Comparison of ENCODE assay signal across 17 cellular contexts in the genomic region with DNA sequence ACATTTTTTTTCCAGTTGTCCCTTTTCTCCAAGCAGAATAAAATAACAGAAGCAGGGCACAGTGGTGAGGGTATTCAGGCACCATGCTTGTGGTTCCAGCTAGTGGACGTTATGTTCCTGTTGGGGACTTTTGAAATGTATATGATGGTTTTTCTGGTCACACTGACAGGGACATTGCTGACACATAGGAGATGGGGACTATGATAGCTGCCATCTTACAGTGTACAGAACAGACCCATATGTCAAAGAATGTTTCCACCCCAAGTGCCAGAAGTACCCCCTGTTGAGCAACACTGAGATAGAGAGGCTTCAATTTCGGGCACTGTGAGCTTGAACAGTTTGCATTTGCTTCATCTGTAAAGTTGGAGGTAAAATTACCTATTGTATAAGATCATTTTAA. TPM values are rescaled to one million over a fixed set of nuclear protein-coding genes. Genes with fewer than 3 reads are reported as not detected.
DNase-seq lines count a peak whose midpoint lies in the region; ATAC-seq and TF ChIP-seq lines count a peak whose summit lies in the region.
"Had no signal": no experiment of that assay in that cellular context is flagged by ENCODE, and none has a peak within 500 bp of the region (broad histone marks: within the 10 kb centered on the region; RNA-seq: fewer than 3 reads in every experiment).

No MANE protein-coding gene starts in this region.

- no peak for TF ChIP-seq POLR2A in NB4 (IDR thresholded peaks at IDR 0.05; ENCODE audit: extremely low read depth, insufficient read length)

- TF ChIP-seq CTCF in NB4 (IDR thresholded peaks at IDR 0.05; ENCODE audit: low read depth, low read length) (no peak), progenitor cell of endocrine pancreas (IDR thresholded peaks at IDR 0.05; ENCODE audit: unreplicated experiment) (no peak)

- H3K27ac Mint-ChIP-seq in activated T-cell treated with anti-CD3 and anti-CD28 coated beads, Interleukin-2, amount 50 U/mL, for 72 hours = peak overlapping the region; percentile 45
- H3K27ac Mint-ChIP-seq in activated T-helper 17 cell treated with anti-CD3 and anti-CD28 coated beads, Interleukin-2, amount 50 U/mL, for 72 hours = no peak overlapping the region
- no peak overlapping the region for H3K27ac Mint-ChIP-seq in stimulated activated naive B cell treated with anti-CD40 and anti-IgM and Interleukin-4, amounts not matched to agents 10 μg/mL and 1 μg/mL and 100 μg/mL, for 72 hours
- no peak overlapping the region for H3K27ac Mint-ChIP-seq in progenitor cell of endocrine pancreas
- H3K27ac Mint-ChIP-seq: CD4-positive, CD25-positive, alpha-beta regulatory T cell; H9 had no signal

- H3K36me3 Mint-ChIP-seq in activated T-cell treated with anti-CD3 and anti-CD28 coated beads, Interleukin-2, amount 50 U/mL, for 72 hours (ENCODE audit: insufficient read depth in 2 of 2) = peaks cover 6 to 7% of the 10 kb centered on the region in 2 donors
- H3K36me3 Mint-ChIP-seq in activated T-helper 17 cell treated with anti-CD3 and anti-CD28 coated beads, Interleukin-2, amount 50 U/mL, for 72 hours (ENCODE audit: low read depth) = no peaks in the 10 kb centered on the region
- peaks cover 4 to 9% of the 10 kb centered on the region in 2 donors for H3K36me3 Mint-ChIP-seq in stimulated activated naive B cell treated with anti-CD40 and anti-IgM and Interleukin-4, amounts not matched to agents 10 μg/mL and 1 μg/mL and 100 μg/mL, for 72 hours
- H3K36me3 Mint-ChIP-seq in progenitor cell of endocrine pancreas (ENCODE audit: insufficient read depth) = no peaks in the 10 kb centered on the region

- no peaks in the 10 kb centered on the region for H3K27me3 Mint-ChIP-seq in activated T-cell treated with anti-CD3 and anti-CD28 coated beads, Interleukin-2, amount 50 U/mL, for 72 hours (ENCODE audit: low read depth)
- H3K27me3 Mint-ChIP-seq in activated T-helper 17 cell treated with anti-CD3 and anti-CD28 coated beads, Interleukin-2, amount 50 U/mL, for 72 hours = no peaks in the 10 kb centered on the region
- no peaks in the 10 kb centered on the region for H3K27me3 Mint-ChIP-seq in stimulated activated naive B cell treated with anti-CD40 and anti-IgM and Interleukin-4, amounts not matched to agents 10 μg/mL and 1 μg/mL and 100 μg/mL, for 72 hours
- H3K27me3 Mint-ChIP-seq in progenitor cell of endocrine pancreas = no peaks in the 10 kb centered on the region
- H3K27me3 Mint-ChIP-seq: CD4-positive, CD25-positive, alpha-beta regulatory T cell had no signal

- H3K4me3 Mint-ChIP-seq in activated T-cell treated with anti-CD3 and anti-CD28 coated beads, Interleukin-2, amount 50 U/mL, for 72 hours = no peak overlapping the region
- H3K4me3 Mint-ChIP-seq in activated T-helper 17 cell treated with anti-CD3 and anti-CD28 coated beads, Interleukin-2, amount 50 U/mL, for 72 hours = no peak overlapping the region
- no peak overlapping the region for H3K4me3 Mint-ChIP-seq in stimulated activated naive B cell treated with anti-CD40 and anti-IgM and Interleukin-4, amounts not matched to agents 10 μg/mL and 1 μg/mL and 100 μg/mL, for 72 hours
- no peak overlapping the region for H3K4me3 Mint-ChIP-seq in progenitor cell of endocrine pancreas (ENCODE audit: low read depth)
- H3K4me3 Mint-ChIP-seq: CD4-positive, CD25-positive, alpha-beta regulatory T cell; H9 had no signal

- H3K9me3 Mint-ChIP-seq in activated T-cell treated with anti-CD3 and anti-CD28 coated beads, Interleukin-2, amount 50 U/mL, for 72 hours = peaks cover 0 to 1% of the 10 kb centered on the region in 2 donors
- H3K9me3 Mint-ChIP-seq in activated T-helper 17 cell treated with anti-CD3 and anti-CD28 coated beads, Interleukin-2, amount 50 U/mL, for 72 hours = no peaks in the 10 kb centered on the region
- peaks cover 0 to 1% of the 10 kb centered on the region in 2 donors for H3K9me3 Mint-ChIP-seq in stimulated activated naive B cell treated with anti-CD40 and anti-IgM and Interleukin-4, amounts not matched to agents 10 μg/mL and 1 μg/mL and 100 μg/mL, for 72 hours
- H3K9me3 Mint-ChIP-seq in progenitor cell of endocrine pancreas (ENCODE audit: low read depth) = no peaks in the 10 kb centered on the region
- H3K9me3 Mint-ChIP-seq: CD4-positive, CD25-positive, alpha-beta regulatory T cell had no signal

- peaks cover 28% of the 10 kb centered on the region for H3K4me1 Mint-ChIP-seq in activated T-cell treated with anti-CD3 and anti-CD28 coated beads, Interleukin-2, amount 50 U/mL, for 72 hours (ENCODE audit: low read depth)
- H3K4me1 Mint-ChIP-seq in activated T-helper 17 cell treated with anti-CD3 and anti-CD28 coated beads, Interleukin-2, amount 50 U/mL, for 72 hours = peaks cover 11% of the 10 kb centered on the region
- H3K4me1 Mint-ChIP-seq in stimulated activated naive B cell treated with anti-CD40 and anti-IgM and Interleukin-4, amounts not matched to agents 10 μg/mL and 1 μg/mL and 100 μg/mL, for 72 hours = peaks cover 14 to 17% of the 10 kb centered on the region in 2 donors
- H3K4me1 Mint-ChIP-seq in progenitor cell of endocrine pancreas (ENCODE audit: low read depth) = no peaks in the 10 kb centered on the region
- H3K4me1 Mint-ChIP-seq: H9 had no signal

- H3K4me3 ChIP-seq in NB4 (ENCODE audit: low read depth, low read length) = no peak overlapping the region
- H3K4me3 ChIP-seq: BLaER1, GM12878 had no signal

- peak; percentile 34 to 35 for ATAC-seq in activated T-cell treated with anti-CD3 and anti-CD28 coated beads, Interleukin-2, amount 50 U/mL, for 72 hours (replicated peaks in 1 of 2)
- peak; percentile 37 for ATAC-seq in activated T-helper 17 cell treated with anti-CD3 and anti-CD28 coated beads, Interleukin-2, amount 50 U/mL, for 72 hours (replicated peaks)
- ATAC-seq in stimulated activated naive B cell treated with anti-CD40 and anti-IgM and Interleukin-4, amounts not matched to agents 10 μg/mL and 1 μg/mL and 100 μg/mL, for 72 hours (replicated peaks) = peak; percentile 2 to 12
- ATAC-seq in GM19395 (IDR thresholded peaks at IDR 0.05; ENCODE audit: unreplicated experiment) (no peak), GM21526 (IDR thresholded peaks at IDR 0.05; ENCODE audit: low FRiP score, unreplicated experiment) (no peak)
- ATAC-seq: GM12878, HepG2 had no signal

- DNase-seq in activated T-cell treated with anti-CD3 and anti-CD28 coated beads, Interleukin-2, amount 50 U/mL, for 72 hours = no peak
- no peak for DNase-seq in activated T-cell treated with anti-CD3 and anti-CD28 coated beads, Interleukin-2, amount 50 U/mL, for 1 hour
- DNase-seq in NB4 (ENCODE audit: low read depth) (peak; percentile 27), progenitor cell of endocrine pancreas (ENCODE audit: low spot score, unreplicated experiment) (no peak)
- no peak for DNase-seq in stimulated activated naive B cell treated with anti-CD40 and anti-IgM and Interleukin-4, amounts not matched to agents 10 μg/mL and 1 μg/mL and 100 μg/mL, for 72 hours
- DNase-seq: 8988T; AML-193; CD4-positive, CD25-positive, alpha-beta regulatory T cell; GOT3; H9 had no signal

RNA-seq across cellular contexts. Expression of a gene that starts 38.6 kb away (rescaled TPM):
- total RNA-seq in activated T-cell treated with anti-CD3 and anti-CD28 coated beads, Interleukin-2, amount 50 U/mL, for 72 hours = 100 to 1,000 TPM in 1 of 2 donors, 10 to 100 TPM in 1; 49.9 to 119 TPM
- total RNA-seq in activated T-helper 17 cell treated with anti-CD3 and anti-CD28 coated beads, Interleukin-2, amount 50 U/mL, for 72 hours = 10 to 100 TPM; 19.6 to 32.9 TPM
- total RNA-seq in progenitor cell of endocrine pancreas = 2.6 and 5.4 TPM in 2 replicates
- total RNA-seq: G401 had no signal

Comparison
In these comparisons a context has a peak if more than half of its experiments do, and no peak if none do; other contexts are left out.
1. ATAC-seq: peak in activated T-cell treated with anti-CD3 and anti-CD28 coated beads, Interleukin-2, amount 50 U/mL, for 72 hours (2 of 2), activated T-helper 17 cell treated with anti-CD3 and anti-CD28 coated beads, Interleukin-2, amount 50 U/mL, for 72 hours (single experiment) and stimulated activated naive B cell treated with anti-CD40 and anti-IgM and Interleukin-4, amounts not matched to agents 10 μg/mL and 1 μg/mL and 100 μg/mL, for 72 hours (2 of 2); none in GM19395 (single experiment) and GM21526 (single experiment).